ENCODE assay signal across 8 cellular contexts in the genomic region with DNA sequence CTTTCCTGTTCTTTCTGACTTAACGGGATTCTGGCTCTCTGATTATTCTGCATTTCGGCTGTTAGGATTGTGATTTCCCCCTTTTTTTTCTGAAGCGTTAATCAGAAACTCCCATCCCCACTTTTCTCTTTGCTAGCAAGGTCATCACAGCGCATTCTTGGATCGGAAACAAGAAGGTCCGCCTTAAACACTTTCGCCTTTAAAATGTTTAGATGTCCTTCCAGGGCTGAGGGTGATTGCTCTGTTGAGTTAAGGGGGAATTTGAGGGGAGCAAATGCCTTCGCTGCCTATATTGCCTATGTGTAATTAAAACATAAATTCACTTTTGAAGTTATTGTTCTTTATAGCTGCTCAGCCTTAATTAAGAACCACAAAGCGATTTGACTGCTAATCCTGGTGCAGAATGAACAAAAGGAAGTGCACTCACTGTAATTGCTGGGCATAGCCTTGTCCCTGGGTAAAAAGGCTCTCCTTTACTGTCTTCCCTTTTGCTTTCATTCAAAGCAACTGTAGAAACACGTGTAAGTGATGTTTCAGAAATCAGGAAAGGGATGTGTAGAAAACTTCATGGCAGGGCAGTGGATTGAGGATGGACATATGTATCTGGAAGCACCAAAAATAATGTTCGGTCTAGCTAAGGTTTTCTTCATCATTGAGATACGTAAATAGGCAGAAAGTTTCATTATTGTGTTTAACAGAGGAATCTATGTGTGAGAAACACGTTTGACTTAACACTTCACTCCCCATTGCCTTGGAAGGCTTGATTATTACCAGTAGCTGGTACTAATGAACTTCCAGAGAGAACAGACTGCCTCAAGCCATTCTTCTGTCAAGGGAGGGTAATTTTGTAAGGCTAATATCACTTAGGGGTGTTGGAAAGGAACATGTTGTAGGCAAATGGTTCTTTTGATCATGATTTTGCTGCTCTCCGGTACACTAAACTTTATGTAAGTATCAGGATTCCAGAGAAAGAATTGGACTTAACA. TPM values are rescaled to one million over a fixed set of nuclear protein-coding genes. Genes with fewer than 3 reads are reported as not detected.
DNase-seq lines count a peak whose midpoint lies in the region; ATAC-seq and TF ChIP-seq lines count a peak whose summit lies in the region.

No MANE protein-coding gene starts in this region.

- no peaks in the 10 kb centered on the region for H3K36me3 Mint-ChIP-seq in progenitor cell of endocrine pancreas (ENCODE audit: insufficient read depth)

- no peak for TF ChIP-seq CTCF in Panc1 (IDR thresholded peaks at IDR 0.05)
- no peak for TF ChIP-seq CTCF in epithelial cell of proximal tubule (conservative IDR thresholded peaks at IDR 0.05; ENCODE audit: low read depth, low read length)
- no peak for TF ChIP-seq CTCF in progenitor cell of endocrine pancreas (IDR thresholded peaks at IDR 0.05; ENCODE audit: unreplicated experiment)

- no peaks in the 10 kb centered on the region for H3K9me3 ChIP-seq in Panc1 (ENCODE audit: control insufficient read depth, insufficient read depth, low read depth, low read length)

- H3K4me1 Mint-ChIP-seq in progenitor cell of endocrine pancreas (ENCODE audit: low read depth), result peaks cover 35% of the 10 kb centered on the region

- in situ Hi-C loops in Panc1 (cut with HindIII; ENCODE audit: low pct_unique_long_range_greater_than_20kb, low sequenced_read_pairs), result no loop called here

- peak overlapping the region; percentile 89 for H3K4me3 Mint-ChIP-seq in progenitor cell of endocrine pancreas (ENCODE audit: low read depth)

- peaks cover 3% of the 10 kb centered on the region; the same call in 1 of the 2 replicates for H3K36me3 ChIP-seq in Panc1 (ENCODE audit: control insufficient read depth, insufficient read depth, low read length)

- no peaks in the 10 kb centered on the region for H3K27me3 ChIP-seq in Panc1 (ENCODE audit: control insufficient read depth, insufficient read depth, low read length)

- no peaks in the 10 kb centered on the region for H3K27me3 Mint-ChIP-seq in progenitor cell of endocrine pancreas

- TSS peak; percentile 70 for BruUV-seq in Panc1 (replicated peaks; lab: Mats Ljungman, UMichigan)

- ATAC-seq in Panc1, result no peak
- no peak for ATAC-seq in HG02798 (IDR thresholded peaks at IDR 0.05; ENCODE audit: poor library complexity, unreplicated experiment)
- no peak for ATAC-seq in HG03442 (IDR thresholded peaks at IDR 0.05; ENCODE audit: unreplicated experiment)

- CTCF ChIA-PET in Panc1 (lab: Charles Lee), result interaction anchor here (1.6 kb wide), 1 partner anchor 62 kb away, joined by 5 read pairs; no protein-coding TSS in a partner anchor

- peaks cover 49% of the 10 kb centered on the region for H3K4me1 ChIP-seq in Panc1 (ENCODE audit: control insufficient read depth, insufficient read depth, low read length)

- peak overlapping the region; percentile 80 for H3K27ac Mint-ChIP-seq in progenitor cell of endocrine pancreas

- H3K9me3 Mint-ChIP-seq in progenitor cell of endocrine pancreas (ENCODE audit: low read depth), result no peaks in the 10 kb centered on the region

- H3K27ac ChIP-seq in Panc1 (ENCODE audit: low read length), result peak overlapping the region; percentile 81

- intact Hi-C loops in Panc1 (cut with micrococcal nuclease; ENCODE audit: unreplicated experiment), result loop anchor here (1.0 kb wide), 1 partner anchor 62 kb away; no protein-coding TSS in a partner anchor

- DNase-seq in NCI-H1694 treated with DMSO at 0.1 percent for 48 hours (lab: John Stamatoyannopoulos, UW) (peak; percentile 28), NCI-H1694 (lab: John Stamatoyannopoulos, UW) (no peak), Panc1 (ENCODE audit: low read depth, low spot score) (no peak), epithelial cell of proximal tubule (ENCODE audit: low read depth) (no peak), progenitor cell of endocrine pancreas (ENCODE audit: low spot score, unreplicated experiment) (no peak), GM19240 (ENCODE audit: insufficient read length, low spot score) (no peak)

- POLR2A ChIA-PET in Panc1 (lab: Charles Lee), result no interaction called here

- H3K4me3 ChIP-seq in Panc1 (ENCODE audit: low read depth in 2 of 2, low read length in 2 of 2) (peak overlapping the region; percentile 61 to 83), epithelial cell of proximal tubule (ENCODE audit: low read depth, low read length) (peak overlapping the region; percentile 82)

RNA-seq across cellular contexts. Expression of gene LAMC1, which starts 1.4 kb away (rescaled TPM):
- total RNA-seq in Panc1 (2021; ENCODE audit: unreplicated experiment) (113 TPM), epithelial cell of proximal tubule (122 and 162 TPM in 2 replicates), progenitor cell of endocrine pancreas (72.9 and 77.3 TPM in 2 replicates)
- 81.6 TPM for polyA plus RNA-seq in Panc1 (2012; ENCODE audit: insufficient read length)
